15 cellular contexts compared by ENCODE assay signal in genomic region chr17:34201767-34202166, GRCh38. TPM values are rescaled to one million over a fixed set of nuclear protein-coding genes. Genes with fewer than 3 reads are reported as not detected.
"Had no signal": no experiment of that assay in that cellular context is flagged by ENCODE, and none has a peak within 500 bp of the region (broad histone marks: within the 10 kb centered on the region; RNA-seq: fewer than 3 reads in every experiment).

No MANE protein-coding gene starts in this region.

- H3K4me3 ChIP-seq: adrenal gland, coronary artery, heart left ventricle, lung, right atrium auricular region, skin epidermis had no signal

- ATAC-seq: heart left ventricle, left colon, T-helper 17 cell had no signal

- H3K27me3 ChIP-seq: right atrium auricular region had no signal

- H3K4me1 ChIP-seq: adrenal gland had no signal

- H3K27ac Mint-ChIP-seq: activated CD4-positive, alpha-beta memory T cell treated with anti-CD3 and anti-CD28 coated beads, Interleukin-2, amount 10 ng/mL, durations not matched to agents 7 days and 5 days; naive thymus-derived CD4-positive, alpha-beta T cell; stimulated activated naive B cell treated with anti-CD40 and anti-IgM and Interleukin-4, amounts not matched to agents 10 μg/mL and 1 μg/mL and 100 μg/mL, for 72 hours; T-helper 17 cell had no signal

- H3K4me3 Mint-ChIP-seq: activated CD4-positive, alpha-beta memory T cell treated with anti-CD3 and anti-CD28 coated beads, Interleukin-2, amount 10 ng/mL, durations not matched to agents 7 days and 5 days; naive thymus-derived CD4-positive, alpha-beta T cell; stimulated activated naive B cell treated with anti-CD40 and anti-IgM and Interleukin-4, amounts not matched to agents 10 μg/mL and 1 μg/mL and 100 μg/mL, for 72 hours; T-helper 17 cell had no signal

- DNase-seq: activated CD4-positive, alpha-beta memory T cell treated with anti-CD3 and anti-CD28 coated beads, Interleukin-2, amount 10 ng/mL, durations not matched to agents 7 days and 5 days; activated CD4-positive, CD25-positive, alpha-beta regulatory T cell; activated naive CD4-positive, alpha-beta T cell; adrenal gland; caudate nucleus; effector CD8-positive, alpha-beta T cell; heart left ventricle; left colon; naive thymus-derived CD4-positive, alpha-beta T cell; stimulated activated naive B cell treated with anti-CD40 and anti-IgM and Interleukin-4, amounts not matched to agents 10 μg/mL and 1 μg/mL and 100 μg/mL, for 72 hours; T-helper 17 cell had no signal

- H3K9me3 ChIP-seq: adrenal gland had no signal

- H3K36me3 Mint-ChIP-seq: naive thymus-derived CD4-positive, alpha-beta T cell; stimulated activated naive B cell treated with anti-CD40 and anti-IgM and Interleukin-4, amounts not matched to agents 10 μg/mL and 1 μg/mL and 100 μg/mL, for 72 hours had no signal

- H3K27ac ChIP-seq: adrenal gland, coronary artery, right atrium auricular region had no signal

- H3K36me3 ChIP-seq: adrenal gland, heart left ventricle, right atrium auricular region had no signal

RNA-seq across cellular contexts. Expression of gene CCL2, which starts 53.3 kb away (rescaled TPM):
- total RNA-seq: activated CD4-positive, alpha-beta memory T cell treated with anti-CD3 and anti-CD28 coated beads, Interleukin-2, amount 10 ng/mL, durations not matched to agents 7 days and 5 days; T-helper 17 cell had no signal
